In the genomic region with DNA sequence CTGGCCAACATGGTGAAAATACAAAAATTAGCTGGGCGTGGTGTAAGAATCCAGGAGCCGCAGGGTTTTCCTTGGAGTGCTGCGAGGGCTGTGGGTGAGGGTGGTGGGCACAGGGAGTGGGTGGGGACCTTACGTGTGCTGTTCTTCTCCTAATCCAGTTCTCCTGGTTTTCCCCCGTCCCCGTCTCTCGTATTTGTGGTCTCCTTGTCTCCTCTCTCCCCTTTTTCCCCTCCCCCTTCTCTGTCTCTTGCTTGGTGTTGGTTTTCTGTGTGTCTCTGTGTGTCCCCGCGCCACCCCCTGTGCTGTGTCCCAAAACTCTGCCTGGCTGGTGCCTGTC, we compare ENCODE assay signal across 9 cellular contexts. TPM values are rescaled to one million over a fixed set of nuclear protein-coding genes. Genes with fewer than 3 reads are reported as not detected.
DNase-seq lines count a peak whose midpoint lies in the region; ATAC-seq, FAIRE-seq and TF ChIP-seq lines count a peak whose summit lies in the region.
"Had no signal": no experiment of that assay in that cellular context is flagged by ENCODE, and none has a peak within 500 bp of the region (broad histone marks: within the 10 kb centered on the region; RNA-seq: fewer than 3 reads in every experiment).

No MANE protein-coding gene starts in this region.

- DNase-seq in RWPE1 (ENCODE audit: low spot score) (no peak), epithelial cell of proximal tubule (ENCODE audit: low read depth) (no peak), ovary (no peak), H54 (ENCODE audit: insufficient read length, low spot score) (no peak), DMS 273 (lab: John Stamatoyannopoulos, UW; ENCODE audit: unreplicated experiment) (no peak), neuronal stem cell (ENCODE audit: low spot score) (no peak)
- DNase-seq: NCI-H2171 had no signal

- H3K9ac ChIP-seq in BLaER1 treated with 17β-estradiol and CSF1 and Interleukin-3, amounts not matched to agents 10 nM and 100 nM: peak overlapping the region in 6 of 11 experiments; percentile 38 to 99 (median 96); a peak in 6 of 22 replicates
- no peak overlapping the region for H3K9ac ChIP-seq in neuronal stem cell (ENCODE audit: low read depth, low read length, poor library complexity)

- no peak for TF ChIP-seq CTCF in RWPE1 (conservative IDR thresholded peaks at IDR 0.05; ENCODE audit: low read depth)
- TF ChIP-seq CTCF in epithelial cell of proximal tubule (conservative IDR thresholded peaks at IDR 0.05; ENCODE audit: low read depth, low read length): no peak
- TF ChIP-seq CTCF in ovary (IDR thresholded peaks at IDR 0.05): no peak

- H3K18ac ChIP-seq in neuronal stem cell (ENCODE audit: low read length): no peak overlapping the region

- no peak overlapping the region for H2BK15ac ChIP-seq in neuronal stem cell (ENCODE audit: low read length)

- no peak overlapping the region for H2BK120ac ChIP-seq in neuronal stem cell (ENCODE audit: low read depth, low read length)

- no peaks in the 10 kb centered on the region for H3K9me3 ChIP-seq in BLaER1 treated with 17β-estradiol and CSF1 and Interleukin-3, amounts not matched to agents 10 nM and 100 nM (replicated peaks in 1 of 11)
- H3K9me3 ChIP-seq in ovary: no peaks in the 10 kb centered on the region
- no peaks in the 10 kb centered on the region for H3K9me3 ChIP-seq in neuronal stem cell (replicated peaks in 1 of 2; ENCODE audit: control insufficient read depth in 2 of 2, insufficient read depth in 1 of 2, low read depth in 1 of 2, low read length in 2 of 2)

- FAIRE-seq in H54 (lab: Jason Lieb, UNC): no peak

- H4K20me1 ChIP-seq in BLaER1 treated with 17β-estradiol and CSF1 and Interleukin-3, amounts not matched to agents 10 nM and 100 nM: peaks cover 0 to 55% (median 10%) of the 10 kb centered on the region in 11 experiments; a peak in 10 of 22 replicates

- H4K8ac ChIP-seq in neuronal stem cell (ENCODE audit: low read depth, low read length): no peak overlapping the region

- H2AFZ ChIP-seq in neuronal stem cell (ENCODE audit: low read length): no peak overlapping the region

- no peaks in the 10 kb centered on the region for H3K27me3 ChIP-seq in BLaER1 treated with 17β-estradiol and CSF1 and Interleukin-3, amounts not matched to agents 10 nM and 100 nM
- H3K27me3 ChIP-seq in ovary: no peaks in the 10 kb centered on the region
- H3K27me3 ChIP-seq in neuronal stem cell (ENCODE audit: control insufficient read depth in 3 of 3, insufficient read depth in 3 of 3, low read depth in 1 of 3, low read length in 3 of 3): no peaks in the 10 kb centered on the region

- no peak overlapping the region for H4K91ac ChIP-seq in neuronal stem cell (ENCODE audit: low read depth, low read length, poor library complexity)

- H3K14ac ChIP-seq in neuronal stem cell (ENCODE audit: low read length): no peak overlapping the region

- no peak for TF ChIP-seq EP300 in ovary (IDR thresholded peaks at IDR 0.05)

- peaks cover 8% of the 10 kb centered on the region for H3K79me1 ChIP-seq in neuronal stem cell (ENCODE audit: low read depth, low read length)

- intact Hi-C loops in ovary (cut with DNase I): loop anchor here in 1 of 4 donors (10.0 kb wide), 2 partner anchors 65 to 255 kb away; partner anchors contain the start of gene EHD2

- no peak overlapping the region for H2BK5ac ChIP-seq in neuronal stem cell (ENCODE audit: low read length)

- peaks cover 30 to 50% (median 46%) of the 10 kb centered on the region in 11 experiments for H3K36me3 ChIP-seq in BLaER1 treated with 17β-estradiol and CSF1 and Interleukin-3, amounts not matched to agents 10 nM and 100 nM
- H3K36me3 ChIP-seq in ovary (no peaks in the 10 kb centered on the region), neuronal stem cell (replicated peaks in 1 of 2; ENCODE audit: control insufficient read depth in 2 of 2, insufficient read depth in 2 of 2, low read length in 2 of 2) (peaks cover 24 to 51% of the 10 kb centered on the region in 2 donors)

- no peak overlapping the region for H3K23ac ChIP-seq in neuronal stem cell (ENCODE audit: low read depth, low read length, poor library complexity)

- no peak overlapping the region for H2BK12ac ChIP-seq in neuronal stem cell (ENCODE audit: low read length)

- no peak for ATAC-seq in GM19351 (IDR thresholded peaks at IDR 0.05; ENCODE audit: unreplicated experiment)

- no peak overlapping the region for H3K4ac ChIP-seq in neuronal stem cell (ENCODE audit: low read length)

- POLR2A ChIA-PET in RWPE1 (lab: Yijun Ruan, JAX; ENCODE audit: low non-redundant PET): no interaction called here

- no peak overlapping the region for H3K27ac ChIP-seq in BLaER1 treated with 17β-estradiol and CSF1 and Interleukin-3, amounts not matched to agents 10 nM and 100 nM
- peak overlapping the region; percentile 85 for H3K27ac ChIP-seq in RWPE1
- peak overlapping the region; percentile 88 to 98 for H3K27ac ChIP-seq in ovary
- no peak overlapping the region for H3K27ac ChIP-seq in neuronal stem cell (replicated peaks; ENCODE audit: low read length)

- H3K4me3 ChIP-seq in BLaER1 treated with 17β-estradiol and CSF1 and Interleukin-3, amounts not matched to agents 10 nM and 100 nM: peak overlapping the region in 6 of 10 experiments; percentile 16 to 96 (median 90); a peak in 5 of 20 replicates
- H3K4me3 ChIP-seq in epithelial cell of proximal tubule (ENCODE audit: low read depth, low read length) (peak overlapping the region; percentile 98), ovary (peak overlapping the region; percentile 94), neuronal stem cell (ENCODE audit: low read length in 2 of 2) (peak overlapping the region in 1 of 2 donors; percentile 80)

- H3K4me1 ChIP-seq in BLaER1 treated with 17β-estradiol and CSF1 and Interleukin-3, amounts not matched to agents 10 nM and 100 nM: peaks cover 15 to 27% (median 21%) of the 10 kb centered on the region in 10 experiments
- peaks cover 13% of the 10 kb centered on the region for H3K4me1 ChIP-seq in ovary (ENCODE audit: insufficient read depth)
- peaks cover 6 to 9% of the 10 kb centered on the region in 2 donors for H3K4me1 ChIP-seq in neuronal stem cell (ENCODE audit: control insufficient read depth in 2 of 2, insufficient read depth in 1 of 2, low read depth in 1 of 2, low read length in 2 of 2)

- WGBS in ovary, 3 donors: 71 to 87% (median 75%) methylated on average over 9 of the region's 9 CpGs
- WGBS in neuronal stem cell (ENCODE audit: extremely low coverage in 2 of 2, insufficient read length in 2 of 2, insufficient replicate concordance in 1 of 2), 2 donors: no CpG with 5 or more reads among the region's 9 CpGs

- TF ChIP-seq POLR2A in ovary (IDR thresholded peaks at IDR 0.05): no peak
- TF ChIP-seq POLR2A in H54 (IDR thresholded peaks at IDR 0.05; ENCODE audit: low read depth, low read length): no peak

- CTCF ChIA-PET in RWPE1 (lab: Yijun Ruan, JAX): no interaction called here

- peak overlapping the region; percentile 84 to 97 (median 92) for H3K4me2 ChIP-seq in BLaER1 treated with 17β-estradiol and CSF1 and Interleukin-3, amounts not matched to agents 10 nM and 100 nM
- no peak overlapping the region for H3K4me2 ChIP-seq in neuronal stem cell (ENCODE audit: insufficient read depth, low read length, poor library complexity, severe bottlenecking)

- H2AK5ac ChIP-seq in neuronal stem cell (ENCODE audit: low read depth, low read length): no peak overlapping the region

RNA-seq across cellular contexts. Expression of gene SELENOW, which starts 1.7 kb away (rescaled TPM):
- total RNA-seq in epithelial cell of proximal tubule (165 and 265 TPM in 2 replicates), ovary (100 to 1,000 TPM; 169 to 412 (median 211) TPM)
- 100 to 1,000 TPM; 257 to 330 TPM for polyA plus RNA-seq in ovary
- 198 TPM for polyA plus RNA-seq in neuronal stem cell (2013, experiment 1 of 2)
- polyA plus RNA-seq in neuronal stem cell (2013, experiment 2 of 2): 189 TPM

RNA-seq across cellular contexts. Expression of gene TPRX1, which starts 24.2 kb away (rescaled TPM):
- total RNA-seq in epithelial cell of proximal tubule (not detected in 2 replicates), ovary (not detected)
- polyA plus RNA-seq in ovary: not detected
- polyA plus RNA-seq in neuronal stem cell (2013, experiment 1 of 2): not detected
- polyA plus RNA-seq in neuronal stem cell (2013, experiment 2 of 2): not detected

RNA-seq across cellular contexts. Expression of gene NOP53, which starts 34.8 kb away (rescaled TPM):
- total RNA-seq in epithelial cell of proximal tubule: 192 and 247 TPM in 2 replicates
- total RNA-seq in ovary: 100 to 1,000 TPM; 645 to 985 (median 727) TPM
- polyA plus RNA-seq in ovary: 1,000 to 10,000 TPM in 1 of 2 donors, 100 to 1,000 TPM in 1; 591 to 1,198 TPM
- polyA plus RNA-seq in neuronal stem cell (2013, experiment 1 of 2): 401 TPM
- polyA plus RNA-seq in neuronal stem cell (2013, experiment 2 of 2): 405 TPM

RNA-seq across cellular contexts. Expression of gene CRX, which starts 41.6 kb away (rescaled TPM):
- not detected in 2 replicates for total RNA-seq in epithelial cell of proximal tubule
- not detected for total RNA-seq in ovary
- polyA plus RNA-seq in ovary: not detected
- polyA plus RNA-seq in neuronal stem cell (2013, experiment 1 of 2): 0.14 TPM
- 0.08 TPM for polyA plus RNA-seq in neuronal stem cell (2013, experiment 2 of 2)

Comparison
In these comparisons a context has a peak if more than half of its experiments do, and no peak if none do; other contexts are left out.
1. H3K27ac ChIP-seq: peak in RWPE1 (single experiment) and ovary (2 of 2); none in BLaER1 treated with 17β-estradiol and CSF1 and Interleukin-3, amounts not matched to agents 10 nM and 100 nM (0 of 11) and neuronal stem cell (single experiment).